Comparison of ENCODE assay signal across 10 cellular contexts in the genomic region with DNA sequence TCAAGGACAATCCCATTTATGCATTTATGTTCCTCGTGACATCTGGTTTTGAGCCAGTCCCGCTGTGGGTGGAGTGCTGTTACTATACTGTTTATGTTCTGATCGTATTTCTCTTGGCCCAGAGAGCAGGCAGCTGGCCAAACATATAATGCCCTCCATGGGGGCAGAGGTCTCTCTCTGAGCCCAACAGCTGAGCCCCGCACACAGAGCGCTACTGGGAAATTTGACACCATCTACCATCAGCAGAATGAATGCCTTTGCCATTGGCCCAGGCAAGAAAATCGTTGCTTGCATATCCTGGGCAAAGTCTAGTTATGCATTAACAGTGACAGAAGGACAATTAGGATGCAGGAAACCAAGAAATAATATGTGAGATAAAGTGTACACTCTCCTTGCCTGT.
DNase-seq lines count a peak whose midpoint lies in the region; ATAC-seq, FAIRE-seq and TF ChIP-seq lines count a peak whose summit lies in the region.
"Had no signal": no experiment of that assay in that cellular context is flagged by ENCODE, and none has a peak within 500 bp of the region (broad histone marks: within the 10 kb centered on the region; RNA-seq: fewer than 3 reads in every experiment).

No MANE protein-coding gene starts in this region.

- H3K4me3 ChIP-seq in choroid plexus epithelial cell (ENCODE audit: low read depth, low read length) (no peak overlapping the region), pancreas (no peak overlapping the region)
- H3K4me3 ChIP-seq: HAP-1 had no signal

- WGBS in pancreas, 2 donors = 1% methylated on average over 6 of the region's 6 CpGs

- CTCF ChIA-PET in HEK293T (lab: Yijun Ruan, JAX) = no interaction called here

- no peaks in the 10 kb centered on the region for H3K27me3 ChIP-seq in pancreas

- DNase-seq in HEK293T (ENCODE audit: extremely low spot score) (peak; percentile 39), NCI-H345 (lab: John Stamatoyannopoulos, UW) (peak; percentile 97), choroid plexus epithelial cell (ENCODE audit: low read depth) (peak; percentile 48), pancreas (peak in 2 of 6 donors; percentile 19 to 25)
- DNase-seq in activated T-cell treated with anti-CD3 and anti-CD28 coated beads, Interleukin-2, amount 50 U/mL, for 1 hour = no peak
- DNase-seq: activated CD4-positive, alpha-beta memory T cell treated with anti-CD3 and anti-CD28 coated beads for 36 hours had no signal

- TF ChIP-seq CTCF in choroid plexus epithelial cell (conservative IDR thresholded peaks at IDR 0.05; ENCODE audit: low read depth, low read length) = no peak
- no peak for TF ChIP-seq CTCF in pancreas (IDR thresholded peaks at IDR 0.05)

- peak; percentile 55 to 90 (median 86) for ATAC-seq in pancreas
- no peak for ATAC-seq in HG03442 (IDR thresholded peaks at IDR 0.05; ENCODE audit: unreplicated experiment)
- no peak for ATAC-seq in HG03095 (IDR thresholded peaks at IDR 0.05; ENCODE audit: unreplicated experiment)
- no peak for ATAC-seq in GM19328 (IDR thresholded peaks at IDR 0.05; ENCODE audit: unreplicated experiment)

- H3K36me3 ChIP-seq in pancreas = no peaks in the 10 kb centered on the region
- H3K36me3 ChIP-seq: HAP-1 had no signal

- H3K9me3 ChIP-seq in pancreas = no peaks in the 10 kb centered on the region
- H3K9me3 ChIP-seq: HAP-1 had no signal

- intact Hi-C loops in pancreas (cut with DNase I) = no loop called here

- POLR2A ChIA-PET in HEK293T (lab: Yijun Ruan, JAX) = interaction anchor here (1.0 kb wide), 1 partner anchor 99 kb away, joined by 3 read pairs; no protein-coding TSS in a partner anchor

- no peak for FAIRE-seq in pancreas (lab: Jason Lieb, UNC)

- peak overlapping the region in 2 of 4 donors; percentile 12 to 20 for H3K27ac ChIP-seq in pancreas

- H3K4me1 ChIP-seq in pancreas = no peaks in the 10 kb centered on the region
- H3K4me1 ChIP-seq: HAP-1 had no signal

TF ChIP-seq in HEK293T, 16 proteins besides CTCF, POLR2A, EP300 and RAD21:
- TF ChIP-seq, protein P1, sequence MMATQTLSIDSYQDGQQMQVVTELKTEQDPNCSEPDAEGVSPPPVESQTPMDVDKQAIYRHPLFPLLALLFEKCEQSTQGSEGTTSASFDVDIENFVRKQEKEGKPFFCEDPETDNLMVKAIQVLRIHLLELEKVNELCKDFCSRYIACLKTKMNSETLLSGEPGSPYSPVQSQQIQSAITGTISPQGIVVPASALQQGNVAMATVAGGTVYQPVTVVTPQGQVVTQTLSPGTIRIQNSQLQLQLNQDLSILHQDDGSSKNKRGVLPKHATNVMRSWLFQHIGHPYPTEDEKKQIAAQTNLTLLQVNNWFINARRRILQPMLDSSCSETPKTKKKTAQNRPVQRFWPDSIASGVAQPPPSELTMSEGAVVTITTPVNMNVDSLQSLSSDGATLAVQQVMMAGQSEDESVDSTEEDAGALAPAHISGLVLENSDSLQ (IDR thresholded peaks at IDR 0.05) = 0 out of 2 replicates have a peak, but pooled peaks have one; percentile 27
- TF ChIP-seq TARDBP (IDR thresholded peaks at IDR 0.05) = no peak

Comparison
In these comparisons a context has a peak if more than half of its experiments do, and no peak if none do; other contexts are left out.
1. ATAC-seq: peak in pancreas (4 of 4); none in HG03442 (single experiment), HG03095 (single experiment) and GM19328 (single experiment).